10 cellular contexts compared by ENCODE assay signal in the genomic region with DNA sequence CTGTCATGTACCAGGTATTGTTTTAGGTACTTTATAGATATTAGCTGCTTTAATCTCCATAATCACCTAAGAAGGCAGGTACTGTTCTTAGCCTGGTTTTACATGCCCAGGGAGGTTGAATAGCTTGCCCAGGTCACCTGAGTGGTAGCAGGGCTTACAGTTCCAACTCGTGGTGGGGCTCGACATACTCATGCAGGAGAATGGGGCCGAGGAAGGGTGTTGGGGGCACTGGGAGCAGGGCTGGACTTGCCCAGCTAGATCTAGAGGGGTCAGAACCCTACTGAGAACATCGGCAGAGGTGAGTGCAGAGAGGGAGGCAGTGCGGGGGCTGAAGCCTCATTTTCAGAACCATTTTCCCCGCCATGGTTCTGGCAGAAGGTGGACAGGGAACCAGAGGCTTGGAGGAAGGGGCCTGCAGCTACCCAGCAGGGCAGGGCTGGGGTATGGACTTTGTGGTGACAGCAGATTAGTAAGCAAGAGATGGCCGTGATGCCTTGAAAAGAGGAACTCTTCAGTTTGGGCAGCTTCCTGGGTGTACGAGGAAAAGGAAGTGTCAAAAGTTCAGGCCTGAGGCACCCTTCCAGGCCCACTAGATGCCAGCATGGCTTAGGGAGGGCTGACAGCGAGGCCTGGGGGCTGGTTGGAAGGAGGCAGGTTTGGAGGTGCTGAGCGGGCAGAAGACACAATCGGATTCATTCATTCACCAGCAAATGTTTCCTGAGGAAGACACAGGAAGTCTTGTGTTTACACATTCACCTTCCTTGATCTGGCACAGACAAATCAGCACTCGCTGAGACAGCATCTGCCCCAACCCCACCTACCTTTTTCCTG. TPM values are rescaled to one million over a fixed set of nuclear protein-coding genes. Genes with fewer than 3 reads are reported as not detected.
DNase-seq lines count a peak whose midpoint lies in the region; ATAC-seq and TF ChIP-seq lines count a peak whose summit lies in the region.
"Had no signal": no experiment of that assay in that cellular context is flagged by ENCODE, and none has a peak within 500 bp of the region (broad histone marks: within the 10 kb centered on the region; RNA-seq: fewer than 3 reads in every experiment).

No MANE protein-coding gene starts in this region.

- H3K27me3 ChIP-seq in stomach smooth muscle (ENCODE audit: control insufficient read depth in 1 of 2, insufficient read depth in 2 of 2, low read length in 2 of 2), result no peaks in the 10 kb centered on the region
- H3K27me3 ChIP-seq: hepatocyte had no signal

- H3K36me3 Mint-ChIP-seq in WTC11, result no peaks in the 10 kb centered on the region

- POLR2A ChIA-PET in WTC11 (lab: Charles Lee), result no interaction called here

- peak overlapping the region; percentile 49 for H3K27ac ChIP-seq in stomach smooth muscle (ENCODE audit: low read length)
- H3K27ac ChIP-seq: hepatocyte had no signal

- H3K4me1 Mint-ChIP-seq in WTC11, result no peaks in the 10 kb centered on the region

- no peaks in the 10 kb centered on the region for H3K9me3 Mint-ChIP-seq in WTC11

- CTCF ChIA-PET in WTC11 (lab: Charles Lee), result interaction anchor here (0.6 to 1.5 kb wide), 3 partner anchors 18 to 775 kb away, joined by 5 to 10 read pairs (median 5); no protein-coding TSS in a partner anchor

- H3K4me1 ChIP-seq in stomach smooth muscle (ENCODE audit: control insufficient read depth, insufficient read depth, low read length), result peaks cover 36% of the 10 kb centered on the region

- intact Hi-C loops in left ventricle myocardium superior (cut with micrococcal nuclease), result no loop called here

- no peak overlapping the region for H3K4me3 ChIP-seq in stomach smooth muscle (ENCODE audit: low read length in 2 of 2)
- H3K4me3 ChIP-seq: hepatocyte had no signal

- 0 out of 2 replicates have a peak overlapping the region, but pooled peaks have one; percentile 37 for H3K27ac Mint-ChIP-seq in WTC11

- ATAC-seq in WTC11 (no peak), left ventricle myocardium superior (peak; percentile 71), GM21576 (IDR thresholded peaks at IDR 0.05; ENCODE audit: unreplicated experiment) (no peak), HG02885 (IDR thresholded peaks at IDR 0.05; ENCODE audit: poor library complexity, unreplicated experiment) (no peak)

- H3K9ac ChIP-seq in stomach smooth muscle (ENCODE audit: low read length in 2 of 2), result peak overlapping the region in 1 of 2 donors; percentile 43

- peak; percentile 7 for DNase-seq in activated CD4-positive, alpha-beta T cell treated with anti-CD3 and anti-CD28 coated beads for 48 hours
- no peak for DNase-seq in activated CD4-positive, alpha-beta T cell treated with anti-CD3 and anti-CD28 coated beads, Interleukin-2, amount 50 U/mL, for 1 hour
- no peak for DNase-seq in WTC11 (ENCODE audit: low spot score)
- peak; percentile 49 for DNase-seq in left ventricle myocardium superior
- no peak for DNase-seq in NCI-H2227 treated with DMSO at 0.1 percent for 48 hours (lab: John Stamatoyannopoulos, UW)
- DNase-seq: stimulated activated CD4-positive, alpha-beta T cell treated with anti-CD3 and anti-CD28 coated beads, Interleukin-1b, Interleukin-23, amount 100 ng/mL, for 48 hours had no signal

- peaks cover 27 to 28% of the 10 kb centered on the region in 2 donors for H3K36me3 ChIP-seq in stomach smooth muscle (ENCODE audit: control insufficient read depth in 2 of 2, insufficient read depth in 2 of 2, low read length in 2 of 2)

- no peak overlapping the region for H3K4me3 Mint-ChIP-seq in WTC11

- no peak for TF ChIP-seq CTCF in WTC11 (IDR thresholded peaks at IDR 0.05)

- H3K9me3 ChIP-seq in stomach smooth muscle (ENCODE audit: control insufficient read depth in 2 of 2, low read length in 2 of 2), result no peaks in the 10 kb centered on the region

- no peaks in the 10 kb centered on the region; the same call in 1 of the 2 replicates for H3K27me3 Mint-ChIP-seq in WTC11 (ENCODE audit: low read depth)

TF ChIP-seq in WTC11, 78 proteins besides CTCF, POLR2A, EP300 and RAD21 (continues in another document):
- TF ChIP-seq RELA (CRISPR knock-in tag; IDR thresholded peaks at IDR 0.05; ENCODE audit: borderline replicate concordance), result no peak
- TF ChIP-seq AFF4 (CRISPR knock-in tag; IDR thresholded peaks at IDR 0.05; ENCODE audit: borderline replicate concordance), result no peak
- no peak for TF ChIP-seq GRHL2 (CRISPR knock-in tag; IDR thresholded peaks at IDR 0.05; ENCODE audit: insufficient replicate concordance, severe bottlenecking)
- TF ChIP-seq, protein P1, sequence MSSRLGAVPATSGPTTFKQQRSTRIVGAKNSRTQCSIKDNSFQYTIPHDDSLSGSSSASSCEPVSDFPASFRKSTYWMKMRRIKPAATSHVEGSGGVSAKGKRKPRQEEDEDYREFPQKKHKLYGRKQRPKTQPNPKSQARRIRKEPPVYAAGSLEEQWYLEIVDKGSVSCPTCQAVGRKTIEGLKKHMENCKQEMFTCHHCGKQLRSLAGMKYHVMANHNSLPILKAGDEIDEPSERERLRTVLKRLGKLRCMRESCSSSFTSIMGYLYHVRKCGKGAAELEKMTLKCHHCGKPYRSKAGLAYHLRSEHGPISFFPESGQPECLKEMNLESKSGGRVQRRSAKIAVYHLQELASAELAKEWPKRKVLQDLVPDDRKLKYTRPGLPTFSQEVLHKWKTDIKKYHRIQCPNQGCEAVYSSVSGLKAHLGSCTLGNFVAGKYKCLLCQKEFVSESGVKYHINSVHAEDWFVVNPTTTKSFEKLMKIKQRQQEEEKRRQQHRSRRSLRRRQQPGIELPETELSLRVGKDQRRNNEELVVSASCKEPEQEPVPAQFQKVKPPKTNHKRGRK (CRISPR knock-in tag; IDR thresholded peaks at IDR 0.05; ENCODE audit: borderline replicate concordance), result no peak
- TF ChIP-seq ATF1 (CRISPR knock-in tag; IDR thresholded peaks at IDR 0.05), result no peak
- TF ChIP-seq MXD4 (CRISPR knock-in tag; IDR thresholded peaks at IDR 0.05; ENCODE audit: borderline replicate concordance), result no peak
- TF ChIP-seq, protein P2, sequence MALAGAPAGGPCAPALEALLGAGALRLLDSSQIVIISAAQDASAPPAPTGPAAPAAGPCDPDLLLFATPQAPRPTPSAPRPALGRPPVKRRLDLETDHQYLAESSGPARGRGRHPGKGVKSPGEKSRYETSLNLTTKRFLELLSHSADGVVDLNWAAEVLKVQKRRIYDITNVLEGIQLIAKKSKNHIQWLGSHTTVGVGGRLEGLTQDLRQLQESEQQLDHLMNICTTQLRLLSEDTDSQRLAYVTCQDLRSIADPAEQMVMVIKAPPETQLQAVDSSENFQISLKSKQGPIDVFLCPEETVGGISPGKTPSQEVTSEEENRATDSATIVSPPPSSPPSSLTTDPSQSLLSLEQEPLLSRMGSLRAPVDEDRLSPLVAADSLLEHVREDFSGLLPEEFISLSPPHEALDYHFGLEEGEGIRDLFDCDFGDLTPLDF (CRISPR knock-in tag; IDR thresholded peaks at IDR 0.05), result no peak
- no peak for TF ChIP-seq ATF3 (CRISPR knock-in tag; conservative IDR thresholded peaks at IDR 0.05)
- no peak for TF ChIP-seq E2F4 (CRISPR knock-in tag; IDR thresholded peaks at IDR 0.05; ENCODE audit: borderline replicate concordance, low read depth)
- TF ChIP-seq ZNF317 (CRISPR knock-in tag; IDR thresholded peaks at IDR 0.05; ENCODE audit: borderline replicate concordance, low read depth), result no peak
- no peak for TF ChIP-seq ZNF671 (CRISPR knock-in tag; IDR thresholded peaks at IDR 0.05)

RNA-seq across cellular contexts. Expression of gene LYVE1, which starts 54.7 kb away (rescaled TPM):
- total RNA-seq in WTC11 (2021), result 0.24 to 0.37 TPM (median 0.32 TPM) in 3 replicates
- total RNA-seq in left ventricle myocardium superior, result 53.8 TPM

Comparison
In these comparisons a context has a peak if more than half of its experiments do, and no peak if none do; other contexts are left out.
1. DNase-seq: peak in activated CD4-positive, alpha-beta T cell treated with anti-CD3 and anti-CD28 coated beads for 48 hours (single experiment) and left ventricle myocardium superior (single experiment); none in activated CD4-positive, alpha-beta T cell treated with anti-CD3 and anti-CD28 coated beads, Interleukin-2, amount 50 U/mL, for 1 hour (single experiment), WTC11 (single experiment) and NCI-H2227 treated with DMSO at 0.1 percent for 48 hours (single experiment).
2. RNA of gene LYVE1, which starts 54.7 kb away (total RNA-seq): 53.8 TPM in left ventricle myocardium superior (single experiment); 0.24 to 0.37 TPM in WTC11; every median in the first group is over 10 times any median in the second.